29 cellular contexts compared by ENCODE assay signal in the genomic region with DNA sequence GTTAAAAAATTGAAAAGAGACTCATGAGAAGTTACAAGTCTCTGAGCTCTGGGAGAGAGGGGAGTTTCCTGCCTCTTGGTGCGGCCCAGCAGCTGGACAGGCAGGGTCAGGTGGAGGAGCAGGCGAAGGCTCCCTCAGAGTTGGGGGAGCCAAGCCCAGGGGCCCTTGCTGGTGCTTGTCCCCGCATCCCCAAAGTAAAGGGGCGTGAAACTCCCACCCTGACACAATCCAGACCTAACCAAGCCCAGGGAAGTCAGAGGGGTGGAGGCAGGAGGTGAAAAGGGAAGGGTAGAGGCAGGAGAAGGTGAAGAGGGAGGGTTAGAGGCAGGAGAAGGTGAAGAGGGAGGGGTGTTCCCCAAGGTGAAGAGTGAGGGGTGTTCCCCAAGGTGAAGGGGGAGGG.
"Had no signal": no experiment of that assay in that cellular context is flagged by ENCODE, and none has a peak within 500 bp of the region (broad histone marks: within the 10 kb centered on the region; RNA-seq: fewer than 3 reads in every experiment).

No MANE protein-coding gene starts in this region.

- H3K4me1 Mint-ChIP-seq: activated B cell treated with CpG ODN at 0.5 μM for 24 hours; activated naive CD4-positive, alpha-beta T cell treated with anti-CD3 and anti-CD28 coated beads, Interleukin-2, amount 50 U/mL, for 24 hours; activated naive CD8-positive, alpha-beta T cell treated with anti-CD3 and anti-CD28 coated beads for 36 hours; activated naive CD8-positive, alpha-beta T cell treated with anti-CD3 and anti-CD28 coated beads, Interleukin-2, amount 50 U/mL, for 24 hours; activated T-helper 17 cell treated with anti-CD3 and anti-CD28 coated beads, Interleukin-2, amount 50 U/mL, for 72 hours; endodermal cell; T-helper 17 cell had no signal

- H3K9me3 ChIP-seq: adrenal gland, body of pancreas had no signal

- H3K27me3 ChIP-seq: body of pancreas had no signal

- H3K4me3 Mint-ChIP-seq: activated B cell treated with CpG ODN at 0.5 μM for 24 hours; activated CD8-positive, alpha-beta T cell treated with anti-CD3 and anti-CD28 coated beads for 36 hours; activated naive CD4-positive, alpha-beta T cell treated with anti-CD3 and anti-CD28 coated beads, Interleukin-2, amount 50 U/mL, for 24 hours; activated naive CD8-positive, alpha-beta T cell treated with anti-CD3 and anti-CD28 coated beads for 36 hours; activated naive CD8-positive, alpha-beta T cell treated with anti-CD3 and anti-CD28 coated beads, Interleukin-2, amount 50 U/mL, for 24 hours; activated T-cell treated with anti-CD3 and anti-CD28 coated beads, Interleukin-2, amount 50 U/mL, for 4 hours; activated T-helper 17 cell treated with anti-CD3 and anti-CD28 coated beads, Interleukin-2, amount 50 U/mL, for 72 hours; endodermal cell; T-helper 17 cell; T-helper 2 cell treated with Interferon-gamma antibody and Interleukin-4, amounts not matched to agents 5 μg/mL and 100 μg/mL, for 36 hours had no signal

- DNase-seq: activated B cell treated with CpG ODN at 0.5 μM for 24 hours; activated CD4-positive, alpha-beta T cell treated with anti-CD3 and anti-CD28 coated beads for 48 hours; activated CD4-positive, alpha-beta T cell treated with anti-CD3 and anti-CD28 coated beads, Interleukin-2, amount 50 U/mL, for 1 hour; activated CD4-positive, alpha-beta T cell treated with anti-CD3 and anti-CD28 coated beads, Interleukin-2, amount 50 U/mL, for 48 hours; activated CD8-positive, alpha-beta memory T cell treated with anti-CD3 and anti-CD28 coated beads for 24 hours; activated CD8-positive, alpha-beta T cell treated with anti-CD3 and anti-CD28 coated beads for 36 hours; activated effector memory CD4-positive, alpha-beta T cell treated with Interleukin-2 at 50 U/mL for 16 hours; activated gamma-delta T cell treated with Interleukin-2 at 50 U/mL for 16 hours; activated naive CD4-positive, alpha-beta T cell treated with Interleukin-2 at 50 U/mL for 16 hours; activated naive CD8-positive, alpha-beta T cell treated with anti-CD3 and anti-CD28 coated beads for 36 hours; activated naive CD8-positive, alpha-beta T cell treated with anti-CD3 and anti-CD28 coated beads, Interleukin-2, amount 50 U/mL, for 24 hours; activated T-cell treated with anti-CD3 and anti-CD28 coated beads, Interleukin-2, amount 50 U/mL, for 4 hours; adrenal gland; amygdala; aorta; body of pancreas; caudate nucleus; effector memory CD4-positive, alpha-beta T cell; endodermal cell; foreskin fibroblast; T-helper 1 cell; T-helper 17 cell; T1000; WERI-Rb-1 had no signal

- H3K36me3 Mint-ChIP-seq: activated naive CD4-positive, alpha-beta T cell treated with anti-CD3 and anti-CD28 coated beads, Interleukin-2, amount 50 U/mL, for 24 hours; activated naive CD8-positive, alpha-beta T cell treated with anti-CD3 and anti-CD28 coated beads for 36 hours had no signal

- H3K27me3 Mint-ChIP-seq: activated B cell treated with CpG ODN at 0.5 μM for 24 hours; activated naive CD8-positive, alpha-beta T cell treated with anti-CD3 and anti-CD28 coated beads for 36 hours; activated naive CD8-positive, alpha-beta T cell treated with anti-CD3 and anti-CD28 coated beads, Interleukin-2, amount 50 U/mL, for 24 hours had no signal

- H3K4me3 ChIP-seq: adrenal gland, body of pancreas had no signal

- ATAC-seq: activated CD4-positive, CD25-positive, alpha-beta regulatory T cell treated with anti-CD3 and anti-CD28 coated beads, Interleukin-2, amount 50 U/mL, for 24 hours; activated CD8-positive, alpha-beta T cell treated with anti-CD3 and anti-CD28 coated beads for 36 hours; activated naive CD8-positive, alpha-beta T cell treated with anti-CD3 and anti-CD28 coated beads, Interleukin-2, amount 50 U/mL, for 24 hours; activated T-cell treated with anti-CD3 and anti-CD28 coated beads, Interleukin-2, amount 50 U/mL, for 4 hours; activated T-helper 17 cell treated with anti-CD3 and anti-CD28 coated beads, Interleukin-2, amount 50 U/mL, for 72 hours; body of pancreas; esophagus mucosa; T-helper 17 cell had no signal

- H3K36me3 ChIP-seq: adrenal gland, WERI-Rb-1 had no signal

- H3K9me3 Mint-ChIP-seq: activated B cell treated with CpG ODN at 0.5 μM for 24 hours; activated CD8-positive, alpha-beta T cell treated with anti-CD3 and anti-CD28 coated beads for 36 hours; activated naive CD4-positive, alpha-beta T cell treated with anti-CD3 and anti-CD28 coated beads, Interleukin-2, amount 50 U/mL, for 24 hours; activated naive CD8-positive, alpha-beta T cell treated with anti-CD3 and anti-CD28 coated beads for 36 hours; activated naive CD8-positive, alpha-beta T cell treated with anti-CD3 and anti-CD28 coated beads, Interleukin-2, amount 50 U/mL, for 24 hours; activated T-cell treated with anti-CD3 and anti-CD28 coated beads, Interleukin-2, amount 50 U/mL, for 4 hours; activated T-helper 17 cell treated with anti-CD3 and anti-CD28 coated beads, Interleukin-2, amount 50 U/mL, for 72 hours; endodermal cell; T-helper 2 cell treated with Interferon-gamma antibody and Interleukin-4, amounts not matched to agents 5 μg/mL and 100 μg/mL, for 36 hours had no signal

- H3K27ac Mint-ChIP-seq: activated B cell treated with CpG ODN at 0.5 μM for 24 hours; activated CD8-positive, alpha-beta T cell treated with anti-CD3 and anti-CD28 coated beads for 36 hours; activated naive CD4-positive, alpha-beta T cell treated with anti-CD3 and anti-CD28 coated beads, Interleukin-2, amount 50 U/mL, for 24 hours; activated naive CD8-positive, alpha-beta T cell treated with anti-CD3 and anti-CD28 coated beads for 36 hours; activated naive CD8-positive, alpha-beta T cell treated with anti-CD3 and anti-CD28 coated beads, Interleukin-2, amount 50 U/mL, for 24 hours; activated T-helper 17 cell treated with anti-CD3 and anti-CD28 coated beads, Interleukin-2, amount 50 U/mL, for 72 hours; endodermal cell; T-helper 17 cell; T-helper 2 cell treated with Interferon-gamma antibody and Interleukin-4, amounts not matched to agents 5 μg/mL and 100 μg/mL, for 36 hours had no signal

- H3K27ac ChIP-seq: adrenal gland, body of pancreas, WERI-Rb-1 had no signal

- H3K4me1 ChIP-seq: adrenal gland had no signal
